ENCODE assay signal across 9 cellular contexts in genomic region chr15:69074011-69074842, GRCh38. TPM values are rescaled to one million over a fixed set of nuclear protein-coding genes. Genes with fewer than 3 reads are reported as not detected.
A peak's percentile ranks its signal among the peaks of the same experiment; 100 is the strongest.
DNase-seq lines count a peak whose midpoint lies in the region; ATAC-seq, FAIRE-seq and TF ChIP-seq lines count a peak whose summit lies in the region.
"Had no signal": no experiment of that assay in that cellular context is flagged by ENCODE, and none has a peak within 500 bp of the region (broad histone marks: within the 10 kb centered on the region; RNA-seq: fewer than 3 reads in every experiment).

No MANE protein-coding gene starts in this region.

- DNase-seq in ELR (ENCODE audit: low read depth) (peak; percentile 73), NCI-H1436 treated with DMSO at 0.1 percent for 48 hours (lab: John Stamatoyannopoulos, UW) (peak; percentile 45), left ventricle myocardium superior (peak; percentile 72), retina (peak; percentile 91), GM12891 (ENCODE audit: insufficient read length, low spot score) (no peak), UCSD-AML1 (lab: John Stamatoyannopoulos, UW; ENCODE audit: unreplicated experiment) (no peak)
- no peak for DNase-seq in activated naive CD8-positive, alpha-beta T cell treated with anti-CD3 and anti-CD28 coated beads, Interleukin-2, amount 10 ng/mL, durations not matched to agents 7 days and 5 days

- no peak overlapping the region for H3K27ac Mint-ChIP-seq in activated naive CD8-positive, alpha-beta T cell treated with anti-CD3 and anti-CD28 coated beads, Interleukin-2, amount 10 ng/mL, durations not matched to agents 7 days and 5 days

- H3K36me3 Mint-ChIP-seq in activated naive CD8-positive, alpha-beta T cell treated with anti-CD3 and anti-CD28 coated beads, Interleukin-2, amount 10 ng/mL, durations not matched to agents 7 days and 5 days, result no peaks in the 10 kb centered on the region

- no peak for FAIRE-seq in GM12891 (lab: Jason Lieb, UNC)
- FAIRE-seq: TTC549 had no signal

- H3K9me3 Mint-ChIP-seq in activated naive CD8-positive, alpha-beta T cell treated with anti-CD3 and anti-CD28 coated beads, Interleukin-2, amount 10 ng/mL, durations not matched to agents 7 days and 5 days, result peaks cover 3% of the 10 kb centered on the region

- intact Hi-C loops in left ventricle myocardium superior (cut with micrococcal nuclease), result no loop called here

- peaks cover 69% of the 10 kb centered on the region for H3K27me3 Mint-ChIP-seq in activated naive CD8-positive, alpha-beta T cell treated with anti-CD3 and anti-CD28 coated beads, Interleukin-2, amount 10 ng/mL, durations not matched to agents 7 days and 5 days

- TF ChIP-seq POLR2A in GM12891 (IDR thresholded peaks at IDR 0.05; ENCODE audit: low read depth, low read length), result no peak

- POLR2A ChIA-PET in activated naive CD8-positive, alpha-beta T cell treated with anti-CD3 and anti-CD28 coated beads, Interleukin-2, amount 10 ng/mL, durations not matched to agents 7 days and 5 days (lab: Charles Lee), result no interaction called here

- H3K4me3 Mint-ChIP-seq in activated naive CD8-positive, alpha-beta T cell treated with anti-CD3 and anti-CD28 coated beads, Interleukin-2, amount 10 ng/mL, durations not matched to agents 7 days and 5 days, result peak overlapping the region; percentile 51

- peak; percentile 45 for ATAC-seq in activated naive CD8-positive, alpha-beta T cell treated with anti-CD3 and anti-CD28 coated beads, Interleukin-2, amount 10 ng/mL, durations not matched to agents 7 days and 5 days (ENCODE audit: low read depth)
- peak; percentile 93 for ATAC-seq in left ventricle myocardium superior
- ATAC-seq in HG03565 (IDR thresholded peaks at IDR 0.05; ENCODE audit: unreplicated experiment), result no peak

- H3K4me1 Mint-ChIP-seq in activated naive CD8-positive, alpha-beta T cell treated with anti-CD3 and anti-CD28 coated beads, Interleukin-2, amount 10 ng/mL, durations not matched to agents 7 days and 5 days, result peaks cover 4% of the 10 kb centered on the region

TF ChIP-seq in GM12891, 5 proteins besides CTCF, POLR2A, EP300 and RAD21:
- TF ChIP-seq PAX5 (IDR thresholded peaks at IDR 0.05; ENCODE audit: insufficient read depth, low read length, severe bottlenecking) (no peak), TAF1 (IDR thresholded peaks at IDR 0.05; ENCODE audit: low read depth, low read length) (no peak)
TF ChIP-seq in GM12891: peak in this region for 0.

RNA-seq across cellular contexts. Expression of gene NOX5, which starts 59.7 kb away (rescaled TPM):
- total RNA-seq in activated naive CD8-positive, alpha-beta T cell treated with anti-CD3 and anti-CD28 coated beads, Interleukin-2, amount 10 ng/mL, durations not matched to agents 7 days and 5 days, result under 1 TPM in 1 of 2 experiments, not detected in 1; 0.06 TPM
- not detected for total RNA-seq in left ventricle myocardium superior
- polyA plus RNA-seq in GM12891 (2012; ENCODE audit: low read depth, missing spikeins), result 0.05 TPM

Comparison
In these comparisons a context has a peak if more than half of its experiments do, and no peak if none do; other contexts are left out.
1. DNase-seq: peak in ELR (single experiment), NCI-H1436 treated with DMSO at 0.1 percent for 48 hours (single experiment), left ventricle myocardium superior (single experiment) and retina (single experiment); none in activated naive CD8-positive, alpha-beta T cell treated with anti-CD3 and anti-CD28 coated beads, Interleukin-2, amount 10 ng/mL, durations not matched to agents 7 days and 5 days (single experiment), GM12891 (single experiment) and UCSD-AML1 (single experiment).